In the genomic region with DNA sequence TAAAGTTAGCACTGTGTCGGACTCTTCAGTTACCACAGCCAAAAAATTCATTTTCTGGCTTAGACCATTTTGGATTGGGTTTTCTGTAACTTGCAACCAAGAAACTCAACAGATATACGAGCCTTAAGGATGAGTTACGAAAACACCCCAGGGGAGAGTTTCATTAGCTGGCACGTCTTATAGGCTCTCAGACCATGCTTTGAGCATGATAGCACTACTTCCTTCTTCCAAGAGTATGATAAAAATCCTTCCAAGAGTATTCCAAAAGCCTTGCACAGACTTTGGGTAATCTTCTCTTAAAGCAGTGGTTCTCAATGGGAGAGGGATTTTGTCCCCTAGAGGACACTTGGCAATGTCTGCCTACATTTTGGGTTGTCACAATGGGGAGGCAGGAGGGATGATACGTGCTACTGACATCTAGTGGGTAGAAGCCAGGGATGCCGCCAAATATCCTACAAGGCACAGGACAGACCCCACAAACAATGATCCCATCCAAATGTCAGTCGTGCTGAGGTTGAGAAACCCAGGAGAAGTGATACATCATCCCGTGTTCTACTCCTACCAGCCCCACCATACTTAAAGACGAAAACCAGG, we compare ENCODE assay signal across 11 cellular contexts.
DNase-seq lines count a peak whose midpoint lies in the region; TF ChIP-seq lines count a peak whose summit lies in the region.
"Had no signal": no experiment of that assay in that cellular context is flagged by ENCODE, and none has a peak within 500 bp of the region (broad histone marks: within the 10 kb centered on the region; RNA-seq: fewer than 3 reads in every experiment).

No MANE protein-coding gene starts in this region.

- no peak overlapping the region for H4K12ac ChIP-seq in trophoblast cell (ENCODE audit: low read depth, low read length)

- peaks cover 15% of the 10 kb centered on the region for H3K36me3 Mint-ChIP-seq in endothelial cell (ENCODE audit: low read depth, unreplicated experiment)

- no peaks in the 10 kb centered on the region for H3K27me3 ChIP-seq in trophoblast cell (ENCODE audit: insufficient read depth, low read length)
- H3K27me3 ChIP-seq: BLaER1 had no signal

- H3K4me3 Mint-ChIP-seq in endothelial cell (ENCODE audit: unreplicated experiment), result no peak overlapping the region

- no peaks in the 10 kb centered on the region for H3K9me3 Mint-ChIP-seq in endothelial cell (ENCODE audit: unreplicated experiment)

- H3K36me3 ChIP-seq in trophoblast cell (ENCODE audit: control insufficient read depth in 1 of 2, insufficient read depth in 2 of 2, low read length in 2 of 2), result peaks cover 0 to 2% of the 10 kb centered on the region in 2 experiments
- H3K36me3 ChIP-seq: BLaER1 had no signal

- no peak overlapping the region for H3K9ac ChIP-seq in trophoblast cell (ENCODE audit: low read length)
- H3K9ac ChIP-seq: BLaER1 had no signal

- H3K27ac Mint-ChIP-seq in endothelial cell (ENCODE audit: unreplicated experiment), result no peak overlapping the region

- no CpG with 5 or more reads among the region's 9 CpGs for WGBS in trophoblast cell (ENCODE audit: extremely low coverage, insufficient coverage, insufficient read length)

- no peaks in the 10 kb centered on the region for H3K27me3 Mint-ChIP-seq in endothelial cell (ENCODE audit: unreplicated experiment)

- H3K4ac ChIP-seq in trophoblast cell (ENCODE audit: low read depth, low read length), result no peak overlapping the region

- TF ChIP-seq CTCF in endothelial cell (IDR thresholded peaks at IDR 0.05; ENCODE audit: unreplicated experiment), result no peak

- H3K14ac ChIP-seq in trophoblast cell (ENCODE audit: low read length), result no peak overlapping the region

- H2AFZ ChIP-seq in trophoblast cell (ENCODE audit: insufficient read depth, low read length, poor library complexity), result no peak overlapping the region

- H2BK5ac ChIP-seq in trophoblast cell (ENCODE audit: low read depth, low read length, poor library complexity), result no peak overlapping the region

- H4K91ac ChIP-seq in trophoblast cell (ENCODE audit: low read depth, low read length), result peak overlapping the region; percentile 53

- no peaks in the 10 kb centered on the region for H3K79me1 ChIP-seq in trophoblast cell (ENCODE audit: low read length)

- DNase-seq in NCI-H2196 (lab: John Stamatoyannopoulos, UW; ENCODE audit: unreplicated experiment) (peak; percentile 5), NCI-H2196 treated with DMSO at 0.1 percent for 48 hours (lab: John Stamatoyannopoulos, UW; ENCODE audit: unreplicated experiment) (no peak), NCI-H524 (lab: John Stamatoyannopoulos, UW) (peak; percentile 47 to 73), endothelial cell (ENCODE audit: low spot score) (peak; percentile 28), trophoblast cell (peak; percentile 29 to 49), kidney tubule cell (ENCODE audit: low spot score) (no peak), epidermal melanocyte (ENCODE audit: insufficient read length, low spot score) (no peak), ureter (ENCODE audit: low spot score) (no peak)
- DNase-seq: activated naive CD4-positive, alpha-beta T cell treated with Interleukin-2 at 50 U/mL for 16 hours; NCI-H526 treated with DMSO at 0.1 percent for 48 hours had no signal

- no peaks in the 10 kb centered on the region for H3K9me3 ChIP-seq in trophoblast cell (ENCODE audit: insufficient read depth, low read depth, low read length)
- H3K9me3 ChIP-seq: BLaER1 had no signal

- no peak overlapping the region for H4K8ac ChIP-seq in trophoblast cell (ENCODE audit: low read depth, low read length)

- H3K4me1 ChIP-seq in trophoblast cell (ENCODE audit: control insufficient read depth in 1 of 2, insufficient read depth in 2 of 2, low read length in 2 of 2), result peaks cover 13 to 18% of the 10 kb centered on the region in 2 experiments

- H3K4me3 ChIP-seq in trophoblast cell (ENCODE audit: low read depth, low read length), result no peak overlapping the region
- H3K4me3 ChIP-seq: BLaER1 had no signal

- H3K27ac ChIP-seq in trophoblast cell (ENCODE audit: low read depth, low read length), result no peak overlapping the region
- H3K27ac ChIP-seq: BLaER1 had no signal

- H2AK5ac ChIP-seq in trophoblast cell (ENCODE audit: low read length), result no peak overlapping the region

- H2BK120ac ChIP-seq in trophoblast cell (ENCODE audit: insufficient read depth, low read length, poor library complexity), result no peak overlapping the region

- H3K4me2 ChIP-seq in trophoblast cell (ENCODE audit: low read length), result no peak overlapping the region
- H3K4me2 ChIP-seq: BLaER1 had no signal

- H3K23ac ChIP-seq in trophoblast cell (ENCODE audit: low read length), result no peak overlapping the region

- no peaks in the 10 kb centered on the region for H3K4me1 Mint-ChIP-seq in endothelial cell (ENCODE audit: unreplicated experiment)

- H2BK12ac ChIP-seq in trophoblast cell (ENCODE audit: low read length), result no peak overlapping the region

- no peak overlapping the region for H3K18ac ChIP-seq in trophoblast cell (ENCODE audit: low read length)

- no peaks in the 10 kb centered on the region for H3K79me2 ChIP-seq in trophoblast cell (ENCODE audit: control insufficient read depth, insufficient read depth, low read length, poor library complexity)

Comparison
In these comparisons a context has a peak if more than half of its experiments do, and no peak if none do; other contexts are left out.
1. DNase-seq: peak in NCI-H2196 (single experiment), NCI-H524 (2 of 2), endothelial cell (single experiment) and trophoblast cell (2 of 2); none in NCI-H2196 treated with DMSO at 0.1 percent for 48 hours (single experiment), kidney tubule cell (single experiment), epidermal melanocyte (single experiment) and ureter (single experiment).